In the genomic region with DNA sequence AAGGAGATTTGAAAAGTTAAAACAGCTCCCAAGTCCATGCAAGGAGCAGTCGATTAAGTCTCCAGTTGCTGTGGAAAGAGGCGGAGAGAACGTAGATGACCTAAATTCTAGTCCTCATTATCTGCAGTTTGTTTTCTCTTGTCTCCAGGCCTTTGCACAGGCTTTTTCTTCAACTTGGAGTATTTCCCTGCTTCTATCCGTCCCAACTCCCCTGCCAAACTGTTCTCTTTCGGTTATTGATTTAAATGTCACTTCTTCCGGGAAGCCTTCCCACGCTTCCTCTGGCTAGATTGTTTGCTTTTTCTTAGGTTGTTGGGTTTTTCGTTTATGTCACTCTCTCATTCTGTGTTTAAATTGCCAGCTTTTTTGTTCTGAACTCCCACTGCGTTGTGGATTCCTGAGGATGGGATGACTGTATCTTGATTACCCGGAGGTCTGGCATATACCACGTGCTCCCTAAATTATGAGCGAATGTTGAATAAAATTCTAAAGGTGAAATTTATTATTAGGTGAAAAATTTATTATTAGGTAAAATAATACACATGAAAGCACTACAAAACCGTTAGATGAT, we compare ENCODE assay signal across 8 cellular contexts. TPM values are rescaled to one million over a fixed set of nuclear protein-coding genes. Genes with fewer than 3 reads are reported as not detected.
DNase-seq lines count a peak whose midpoint lies in the region; ATAC-seq and TF ChIP-seq lines count a peak whose summit lies in the region.

No MANE protein-coding gene starts in this region.

- CTCF ChIA-PET in activated CD8-positive, alpha-beta T cell treated with anti-CD3 and anti-CD28 coated beads for 36 hours (lab: Charles Lee) = interaction anchor here (0.7 to 2.3 kb wide), 3 partner anchors 19 to 35 kb away, joined by 3 to 8 read pairs (median 4); a partner anchor contains a TSS

- WGBS in sigmoid colon, 2 donors = 1 to 2% methylated on average over 13 of the region's 13 CpGs

- H3K4me1 Mint-ChIP-seq in activated CD8-positive, alpha-beta T cell treated with anti-CD3 and anti-CD28 coated beads for 36 hours (ENCODE audit: low read depth) = peaks cover 36% of the 10 kb centered on the region
- H3K4me1 Mint-ChIP-seq in glutamatergic neuron (ENCODE audit: low read depth, unreplicated experiment) = peaks cover 7% of the 10 kb centered on the region

- H3K27ac Mint-ChIP-seq in activated CD8-positive, alpha-beta T cell treated with anti-CD3 and anti-CD28 coated beads for 36 hours = peak overlapping the region; percentile 97
- peak overlapping the region; percentile 87 for H3K27ac Mint-ChIP-seq in glutamatergic neuron (ENCODE audit: unreplicated experiment)

- H3K4me3 ChIP-seq in sigmoid colon = peak overlapping the region; percentile 58 to 90 (median 68)

- H3K27me3 Mint-ChIP-seq in activated CD8-positive, alpha-beta T cell treated with anti-CD3 and anti-CD28 coated beads for 36 hours = no peaks in the 10 kb centered on the region
- H3K27me3 Mint-ChIP-seq in glutamatergic neuron (ENCODE audit: unreplicated experiment) = peaks cover 12% of the 10 kb centered on the region

- no peaks in the 10 kb centered on the region for H3K9me3 ChIP-seq in sigmoid colon

- H3K27ac ChIP-seq in sigmoid colon = peak overlapping the region; percentile 88 to 98 (median 96)

- peak overlapping the region; percentile 93 for H3K4me3 Mint-ChIP-seq in activated CD8-positive, alpha-beta T cell treated with anti-CD3 and anti-CD28 coated beads for 36 hours
- H3K4me3 Mint-ChIP-seq in glutamatergic neuron (ENCODE audit: unreplicated experiment) = peak overlapping the region; percentile 99

- peaks cover 23% of the 10 kb centered on the region for H3K36me3 Mint-ChIP-seq in activated CD8-positive, alpha-beta T cell treated with anti-CD3 and anti-CD28 coated beads for 36 hours (ENCODE audit: low read depth)
- H3K36me3 Mint-ChIP-seq in glutamatergic neuron (ENCODE audit: unreplicated experiment) = no peaks in the 10 kb centered on the region

- H3K27me3 ChIP-seq in sigmoid colon = no peaks in the 10 kb centered on the region

- POLR2A ChIA-PET in activated CD8-positive, alpha-beta T cell treated with anti-CD3 and anti-CD28 coated beads for 36 hours (lab: Charles Lee) = interaction anchor here (0.6 to 3.0 kb wide), 12 partner anchors 8 to 616 kb away, joined by 3 to 33 read pairs (median 4); a partner anchor contains a TSS

- DNase-seq in Right ventricle myocardium inferior (ENCODE audit: missing footprints) (no peak), cardiac septum (ENCODE audit: low spot score) (no peak), glutamatergic neuron (no peak), sigmoid colon (no peak), NCI-H1694 treated with DMSO at 0.1 percent for 48 hours (lab: John Stamatoyannopoulos, UW) (no peak), H4 (ENCODE audit: low spot score) (no peak)
- peak; percentile 56 for DNase-seq in activated CD8-positive, alpha-beta T cell treated with anti-CD3 and anti-CD28 coated beads for 36 hours

- ATAC-seq in Right ventricle myocardium inferior (peak; percentile 4), HG03196 (IDR thresholded peaks at IDR 0.05; ENCODE audit: unreplicated experiment) (peak; percentile 7)
- ATAC-seq in activated CD8-positive, alpha-beta T cell treated with anti-CD3 and anti-CD28 coated beads for 36 hours = peak; percentile 6

- intact Hi-C loops in Right ventricle myocardium inferior (cut with DNase I) (loop anchor here (2.0 kb wide), 1 partner anchor 18 kb away; a partner anchor contains a TSS), cardiac septum (cut with DNase I) (loop anchor here (1.0 to 5.0 kb wide), 3 partner anchors 20 to 438 kb away; a partner anchor contains a TSS), sigmoid colon (cut with DNase I) (loop anchor here (1.0 to 5.0 kb wide), 4 partner anchors 18 to 615 kb away; a partner anchor contains a TSS)
- intact Hi-C loops in activated CD8-positive, alpha-beta T cell treated with anti-CD3 and anti-CD28 coated beads for 36 hours (cut with micrococcal nuclease) = loop anchor here (5.0 kb wide), 1 partner anchor 33 kb away; no protein-coding TSS in a partner anchor

- no peaks in the 10 kb centered on the region for H3K9me3 Mint-ChIP-seq in activated CD8-positive, alpha-beta T cell treated with anti-CD3 and anti-CD28 coated beads for 36 hours
- peaks cover 2% of the 10 kb centered on the region for H3K9me3 Mint-ChIP-seq in glutamatergic neuron (ENCODE audit: unreplicated experiment)

- peaks cover 0 to 16% (median 0%) of the 10 kb centered on the region in 4 donors for H3K36me3 ChIP-seq in sigmoid colon

- H3K4me1 ChIP-seq in sigmoid colon = peaks cover 0 to 30% (median 27%) of the 10 kb centered on the region in 4 donors

- TF ChIP-seq EP300 in sigmoid colon (IDR thresholded peaks at IDR 0.05) = no peak

- no peak for TF ChIP-seq POLR2A in sigmoid colon (IDR thresholded peaks at IDR 0.05)

- no peak for TF ChIP-seq CTCF in activated CD8-positive, alpha-beta T cell treated with anti-CD3 and anti-CD28 coated beads for 36 hours (IDR thresholded peaks at IDR 0.05)
- no peak for TF ChIP-seq CTCF in glutamatergic neuron (IDR thresholded peaks at IDR 0.05; ENCODE audit: partially characterized antibody, unreplicated experiment)
- no peak for TF ChIP-seq CTCF in sigmoid colon (IDR thresholded peaks at IDR 0.05)

RNA-seq across cellular contexts. Expression of a gene that starts 0.5 kb away (rescaled TPM):
- 64.3 TPM for total RNA-seq in Right ventricle myocardium inferior
- 45.2 TPM for total RNA-seq in cardiac septum
- 10 to 100 TPM; 51.6 to 61.2 TPM for total RNA-seq in activated CD8-positive, alpha-beta T cell treated with anti-CD3 and anti-CD28 coated beads for 36 hours
- 27.3 TPM for total RNA-seq in glutamatergic neuron (ENCODE audit: unreplicated experiment)
- total RNA-seq in sigmoid colon = 10 to 100 TPM; 39.3 to 87.5 (median 68.7) TPM
- polyA plus RNA-seq in sigmoid colon = 100 to 1,000 TPM in 1 of 3 donors, 10 to 100 TPM in 2; 55.7 to 108 (median 75.1) TPM
- 93.5 and 94.3 TPM in 2 replicates for total RNA-seq in H4 (2014; rRNA removed; shearing (Covaris generic))

RNA-seq across cellular contexts. Expression of a gene that starts 1.7 kb away (rescaled TPM):
- total RNA-seq in Right ventricle myocardium inferior = 5.7 TPM
- 9.9 TPM for total RNA-seq in cardiac septum
- total RNA-seq in activated CD8-positive, alpha-beta T cell treated with anti-CD3 and anti-CD28 coated beads for 36 hours = 1 to 10 TPM; 2.2 to 2.6 TPM
- total RNA-seq in glutamatergic neuron (ENCODE audit: unreplicated experiment) = 2.9 TPM
- 10 to 100 TPM in 3 of 4 donors, 1 to 10 TPM in 1; 8.2 to 25.8 (median 16.2) TPM for total RNA-seq in sigmoid colon
- polyA plus RNA-seq in sigmoid colon = 1 to 10 TPM in 1 of 3 donors, under 1 TPM in 1, not detected in 1; 0.60 to 1.3 TPM
- total RNA-seq in H4 (2014; rRNA removed; shearing (Covaris generic)) = 1.7 and 2.6 TPM in 2 replicates

RNA-seq across cellular contexts. Expression of a gene that starts 18.9 kb away (rescaled TPM):
- 77.9 TPM for total RNA-seq in Right ventricle myocardium inferior
- total RNA-seq in cardiac septum = 44.0 TPM
- total RNA-seq in activated CD8-positive, alpha-beta T cell treated with anti-CD3 and anti-CD28 coated beads for 36 hours = 10 to 100 TPM; 47.3 to 48.9 TPM
- total RNA-seq in glutamatergic neuron (ENCODE audit: unreplicated experiment) = 19.9 TPM
- total RNA-seq in sigmoid colon = 10 to 100 TPM; 21.0 to 45.1 (median 38.1) TPM
- polyA plus RNA-seq in sigmoid colon = 10 to 100 TPM; 31.8 to 46.2 (median 42.6) TPM
- 90.7 and 98.7 TPM in 2 replicates for total RNA-seq in H4 (2014; rRNA removed; shearing (Covaris generic))

RNA-seq across cellular contexts. Expression of a gene that starts 36.1 kb away (rescaled TPM):
- total RNA-seq in Right ventricle myocardium inferior (12.5 TPM), cardiac septum (19.4 TPM), glutamatergic neuron (ENCODE audit: unreplicated experiment) (44.0 TPM), sigmoid colon (10 to 100 TPM; 50.3 to 75.6 (median 61.8) TPM)
- total RNA-seq in activated CD8-positive, alpha-beta T cell treated with anti-CD3 and anti-CD28 coated beads for 36 hours = 10 to 100 TPM; 44.8 to 46.5 TPM
- 10 to 100 TPM in 2 of 3 donors, 1 to 10 TPM in 1; 9.9 to 27.5 (median 15.0) TPM for polyA plus RNA-seq in sigmoid colon
- 18.5 and 20.4 TPM in 2 replicates for total RNA-seq in H4 (2014; rRNA removed; shearing (Covaris generic))

RNA-seq across cellular contexts. Expression of a gene that starts 57.1 kb away (rescaled TPM):
- total RNA-seq in Right ventricle myocardium inferior (0.22 TPM), cardiac septum (0.54 TPM), glutamatergic neuron (ENCODE audit: unreplicated experiment) (not detected), sigmoid colon (1 to 10 TPM; 1.2 to 3.0 (median 2.0) TPM)
- total RNA-seq in activated CD8-positive, alpha-beta T cell treated with anti-CD3 and anti-CD28 coated beads for 36 hours = under 1 TPM in 1 of 2 experiments, not detected in 1; 0.36 TPM
- under 1 TPM in 2 of 3 donors, not detected in 1; 0.46 to 0.90 TPM for polyA plus RNA-seq in sigmoid colon
- not detected in 2 replicates for total RNA-seq in H4 (2014; rRNA removed; shearing (Covaris generic))
